ENCODE assay signal across 22 cellular contexts in genomic region chr17:74337834-74338500, GRCh38. TPM values are rescaled to one million over a fixed set of nuclear protein-coding genes. Genes with fewer than 3 reads are reported as not detected.
DNase-seq lines count a peak whose midpoint lies in the region; ATAC-seq and TF ChIP-seq lines count a peak whose summit lies in the region.
"Had no signal": no experiment of that assay in that cellular context is flagged by ENCODE, and none has a peak within 500 bp of the region (broad histone marks: within the 10 kb centered on the region; RNA-seq: fewer than 3 reads in every experiment).

No MANE protein-coding gene starts in this region.

- H3K4me3 ChIP-seq in GM23338 (no peak overlapping the region), sigmoid colon (no peak overlapping the region)
- H3K4me3 ChIP-seq: GM23248 had no signal

- H3K27ac ChIP-seq in GM23338 (ENCODE audit: low read depth): no peak overlapping the region
- peak overlapping the region; percentile 97 for H3K27ac ChIP-seq in caudate nucleus (ENCODE audit: low read depth, low read length)
- H3K27ac ChIP-seq in sigmoid colon: no peak overlapping the region
- H3K27ac ChIP-seq: GM23248, neutrophil had no signal

- no peaks in the 10 kb centered on the region for H3K9me2 ChIP-seq in GM23338 (ENCODE audit: insufficient read depth)

- no peak for ATAC-seq in GM23338
- ATAC-seq: activated naive CD8-positive, alpha-beta T cell treated with anti-CD3 and anti-CD28 coated beads, Interleukin-2, amount 50 U/mL, for 24 hours had no signal

- H3K27ac Mint-ChIP-seq in GM23338 (0 out of 2 replicates have a peak overlapping the region, but pooled peaks have one; percentile 40), progenitor cell of endocrine pancreas (peak overlapping the region; percentile 40)
- H3K27ac Mint-ChIP-seq: activated CD4-positive, alpha-beta memory T cell treated with anti-CD3 and anti-CD28 coated beads for 36 hours; activated naive CD8-positive, alpha-beta T cell treated with anti-CD3 and anti-CD28 coated beads, Interleukin-2, amount 50 U/mL, for 24 hours; immature natural killer cell; stimulated activated naive B cell treated with anti-CD40 and anti-IgM and Interleukin-4, amounts not matched to agents 10 μg/mL and 1 μg/mL and 100 μg/mL, for 72 hours had no signal

- peaks cover 4% of the 10 kb centered on the region for H3K27me3 Mint-ChIP-seq in GM23338 (ENCODE audit: insufficient read depth, low read depth, poor library complexity)
- peaks cover 9% of the 10 kb centered on the region for H3K27me3 Mint-ChIP-seq in progenitor cell of endocrine pancreas
- H3K27me3 Mint-ChIP-seq: activated naive CD8-positive, alpha-beta T cell treated with anti-CD3 and anti-CD28 coated beads, Interleukin-2, amount 50 U/mL, for 24 hours had no signal

- H3K4me2 ChIP-seq in GM23338: no peak overlapping the region

- intact Hi-C loops in sigmoid colon (cut with DNase I): no loop called here

- peaks cover 17% of the 10 kb centered on the region for H3K4me1 Mint-ChIP-seq in GM23338
- peaks cover 4% of the 10 kb centered on the region for H3K4me1 Mint-ChIP-seq in progenitor cell of endocrine pancreas (ENCODE audit: low read depth)
- H3K4me1 Mint-ChIP-seq: activated naive CD8-positive, alpha-beta T cell treated with anti-CD3 and anti-CD28 coated beads, Interleukin-2, amount 50 U/mL, for 24 hours; immature natural killer cell; stimulated activated naive B cell treated with anti-CD40 and anti-IgM and Interleukin-4, amounts not matched to agents 10 μg/mL and 1 μg/mL and 100 μg/mL, for 72 hours had no signal

- 54 to 74% methylated on average over 12 of the region's 12 CpGs for WGBS in sigmoid colon, 2 donors

- no peaks in the 10 kb centered on the region for H3K36me3 Mint-ChIP-seq in GM23338 (ENCODE audit: low read depth)
- H3K36me3 Mint-ChIP-seq in progenitor cell of endocrine pancreas (ENCODE audit: insufficient read depth): no peaks in the 10 kb centered on the region
- H3K36me3 Mint-ChIP-seq: activated CD4-positive, alpha-beta memory T cell treated with anti-CD3 and anti-CD28 coated beads for 36 hours; immature natural killer cell had no signal

- H3K4me1 ChIP-seq in GM23338 (ENCODE audit: insufficient read depth) (no peaks in the 10 kb centered on the region), sigmoid colon (no peaks in the 10 kb centered on the region)

- H3K9me3 Mint-ChIP-seq in GM23338 (no peaks in the 10 kb centered on the region; the same call in 2 of the 3 replicates), progenitor cell of endocrine pancreas (ENCODE audit: low read depth) (no peaks in the 10 kb centered on the region)
- H3K9me3 Mint-ChIP-seq: activated CD4-positive, alpha-beta memory T cell treated with anti-CD3 and anti-CD28 coated beads for 36 hours; activated naive CD8-positive, alpha-beta T cell treated with anti-CD3 and anti-CD28 coated beads, Interleukin-2, amount 50 U/mL, for 24 hours; immature natural killer cell had no signal

- H4K20me1 ChIP-seq in GM23338 (replicated peaks; ENCODE audit: insufficient read depth): no peaks in the 10 kb centered on the region

- H3F3A ChIP-seq in GM23338 (replicated peaks; ENCODE audit: low read depth): no peaks in the 10 kb centered on the region

- H3K27me3 ChIP-seq in GM23338 (ENCODE audit: insufficient read depth) (no peaks in the 10 kb centered on the region), sigmoid colon (peaks cover 0 to 32% (median 0%) of the 10 kb centered on the region in 3 donors)

- TF ChIP-seq EP300 in sigmoid colon (IDR thresholded peaks at IDR 0.05): no peak

- H3K36me3 ChIP-seq in GM23338 (ENCODE audit: insufficient read depth): no peaks in the 10 kb centered on the region
- no peaks in the 10 kb centered on the region for H3K36me3 ChIP-seq in sigmoid colon
- H3K36me3 ChIP-seq: neutrophil had no signal

- no peak for TF ChIP-seq CTCF in GM23338 (conservative IDR thresholded peaks at IDR 0.05; ENCODE audit: low read depth in 2 of 2)
- no peak for TF ChIP-seq CTCF in progenitor cell of endocrine pancreas (IDR thresholded peaks at IDR 0.05; ENCODE audit: unreplicated experiment)
- no peak for TF ChIP-seq CTCF in sigmoid colon (IDR thresholded peaks at IDR 0.05)

- TF ChIP-seq POLR2A in sigmoid colon (IDR thresholded peaks at IDR 0.05): no peak

- H3K9me3 ChIP-seq in sigmoid colon: peaks cover 0 to 2% (median 0%) of the 10 kb centered on the region in 4 donors
- H3K9me3 ChIP-seq: neutrophil had no signal

- DNase-seq in GM23338 (ENCODE audit: low spot score): no peak
- peak; percentile 87 for DNase-seq in NCI-H345 (lab: John Stamatoyannopoulos, UW)
- peak in 57 of 61 donors; percentile 15 to 86 (median 59) for DNase-seq in caudate nucleus (lab: John Stamatoyannopoulos, UW)
- no peak for DNase-seq in progenitor cell of endocrine pancreas (ENCODE audit: low spot score, unreplicated experiment)
- no peak for DNase-seq in RPMI8226
- no peak for DNase-seq in sigmoid colon
- DNase-seq in NCI-H226: no peak
- DNase-seq: activated CD4-positive, alpha-beta memory T cell treated with anti-CD3 and anti-CD28 coated beads for 36 hours; activated naive CD8-positive, alpha-beta T cell treated with anti-CD3 and anti-CD28 coated beads, Interleukin-2, amount 50 U/mL, for 24 hours; AML-193; cerebellar nuclear complex; GM23248; immature natural killer cell; mesendoderm; MV-4-11; small intestine; stimulated activated naive B cell treated with anti-CD40 and anti-IgM and Interleukin-4, amounts not matched to agents 10 μg/mL and 1 μg/mL and 100 μg/mL, for 72 hours had no signal

- H3K4me3 Mint-ChIP-seq in GM23338 (no peak overlapping the region), progenitor cell of endocrine pancreas (ENCODE audit: low read depth) (no peak overlapping the region)
- H3K4me3 Mint-ChIP-seq: activated CD4-positive, alpha-beta memory T cell treated with anti-CD3 and anti-CD28 coated beads for 36 hours; activated naive CD8-positive, alpha-beta T cell treated with anti-CD3 and anti-CD28 coated beads, Interleukin-2, amount 50 U/mL, for 24 hours; immature natural killer cell; stimulated activated naive B cell treated with anti-CD40 and anti-IgM and Interleukin-4, amounts not matched to agents 10 μg/mL and 1 μg/mL and 100 μg/mL, for 72 hours had no signal

- no peak overlapping the region for H2AFZ ChIP-seq in GM23338
- H2AFZ ChIP-seq: GM23248 had no signal

- H3K79me2 ChIP-seq in GM23338 (replicated peaks; ENCODE audit: insufficient read depth): no peaks in the 10 kb centered on the region

TF ChIP-seq in GM23338, 12 proteins besides CTCF, POLR2A, EP300 and RAD21 (continues in another document):
- TF ChIP-seq CREB1 (CRISPR knock-in tag; IDR thresholded peaks at IDR 0.05; ENCODE audit: low read depth): no peak
- TF ChIP-seq STAT1 (IDR thresholded peaks at IDR 0.05; ENCODE audit: unreplicated experiment): no peak
- no peak for TF ChIP-seq ETS1 (IDR thresholded peaks at IDR 0.05)
- TF ChIP-seq ZNF114 (CRISPR knock-in tag; IDR thresholded peaks at IDR 0.05): no peak
- no peak for TF ChIP-seq NANOG (IDR thresholded peaks at IDR 0.05; ENCODE audit: borderline replicate concordance)
- no peak for TF ChIP-seq ZNF331 (CRISPR knock-in tag; IDR thresholded peaks at IDR 0.05; ENCODE audit: low read depth)

RNA-seq across cellular contexts. Expression of gene KIF19, which starts 11.9 kb away (rescaled TPM):
- 0.27 and 0.35 TPM in 2 replicates for total RNA-seq in GM23338 (2014; rRNA removed; shearing (Covaris generic))
- polyA plus RNA-seq in GM23338 (2016; fragmentation: Nextera tagmentation; extraction: Ambion mirVana) (0.07 and 0.36 TPM in 2 replicates), sigmoid colon (1 to 10 TPM in 1 of 3 donors, under 1 TPM in 2; 0.60 to 3.3 (median 0.92) TPM)
- total RNA-seq in progenitor cell of endocrine pancreas (1.7 and 2.2 TPM in 2 replicates), sigmoid colon (1 to 10 TPM in 1 of 4 donors, under 1 TPM in 2, not detected in 1; 0.36 to 1.7 (median 0.68) TPM)
- total RNA-seq: frontal cortex, GM23248 had no signal
- polyA plus RNA-seq: GM23248 had no signal

RNA-seq across cellular contexts. Expression of gene BTBD17, which starts 23.7 kb away (rescaled TPM):
- total RNA-seq in GM23338 (2014; rRNA removed; shearing (Covaris generic)): 4.9 and 5.0 TPM in 2 replicates
- polyA plus RNA-seq in GM23338 (2016; fragmentation: Nextera tagmentation; extraction: Ambion mirVana): 1.7 and 1.9 TPM in 2 replicates
- total RNA-seq in progenitor cell of endocrine pancreas: 2.8 and 3.4 TPM in 2 replicates
- total RNA-seq in sigmoid colon: not detected
- under 1 TPM in 1 of 3 donors, not detected in 2; 0.03 TPM for polyA plus RNA-seq in sigmoid colon
- total RNA-seq: activated CD4-positive, alpha-beta memory T cell treated with anti-CD3 and anti-CD28 coated beads for 36 hours; endothelial cell of umbilical vein; GM23248; SK-MEL-5; urinary bladder had no signal
- polyA plus RNA-seq: endothelial cell of umbilical vein, urinary bladder had no signal

RNA-seq across cellular contexts. Expression of gene GPR142, which starts 29.3 kb away (rescaled TPM):
- total RNA-seq in GM23338 (2014; rRNA removed; shearing (Covaris generic)): not detected in 2 replicates
- polyA plus RNA-seq in GM23338 (2016; fragmentation: Nextera tagmentation; extraction: Ambion mirVana) (not detected in 2 replicates), sigmoid colon (under 1 TPM in 1 of 3 donors, not detected in 2; 0.16 TPM)
- total RNA-seq in progenitor cell of endocrine pancreas (6.0 and 6.6 TPM in 2 replicates), sigmoid colon (1 to 10 TPM in 1 of 4 donors, not detected in 3; 1.8 TPM)
- total RNA-seq: activated CD4-positive, alpha-beta memory T cell treated with anti-CD3 and anti-CD28 coated beads for 36 hours; endothelial cell of umbilical vein; frontal cortex; GM23248; SK-MEL-5; urinary bladder had no signal
- polyA plus RNA-seq: endothelial cell of umbilical vein, GM23248 had no signal

Comparison
In these comparisons a context has a peak if more than half of its experiments do, and no peak if none do; other contexts are left out.
1. DNase-seq: peak in NCI-H345 (single experiment) and caudate nucleus (57 of 61); none in GM23338 (single experiment), progenitor cell of endocrine pancreas (single experiment), RPMI8226 (single experiment), sigmoid colon (single experiment) and NCI-H226 (single experiment).